1 cellular context compared by ENCODE assay signal in the genomic region with DNA sequence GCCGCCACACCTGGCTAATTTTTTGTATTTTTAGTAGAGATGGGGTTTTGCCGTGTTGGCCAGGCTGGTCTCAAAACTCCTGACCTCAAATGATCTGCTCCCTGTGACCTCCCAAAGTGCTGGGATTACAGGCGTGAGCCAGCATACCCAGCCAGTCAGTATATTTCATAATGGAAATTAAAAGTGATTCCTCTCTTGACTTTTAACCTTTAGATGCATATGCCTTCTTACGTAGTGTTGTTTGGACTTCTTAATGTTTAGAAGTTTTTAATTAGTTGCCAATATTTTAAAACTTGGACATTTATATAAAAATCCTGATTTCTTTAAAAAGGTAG.
TF ChIP-seq lines count a peak whose summit lies in the region.

No MANE protein-coding gene starts in this region.

TF ChIP-seq in WTC11, 78 proteins besides CTCF, POLR2A, EP300 and RAD21 (continued from another document):
- TF ChIP-seq, protein P1, sequence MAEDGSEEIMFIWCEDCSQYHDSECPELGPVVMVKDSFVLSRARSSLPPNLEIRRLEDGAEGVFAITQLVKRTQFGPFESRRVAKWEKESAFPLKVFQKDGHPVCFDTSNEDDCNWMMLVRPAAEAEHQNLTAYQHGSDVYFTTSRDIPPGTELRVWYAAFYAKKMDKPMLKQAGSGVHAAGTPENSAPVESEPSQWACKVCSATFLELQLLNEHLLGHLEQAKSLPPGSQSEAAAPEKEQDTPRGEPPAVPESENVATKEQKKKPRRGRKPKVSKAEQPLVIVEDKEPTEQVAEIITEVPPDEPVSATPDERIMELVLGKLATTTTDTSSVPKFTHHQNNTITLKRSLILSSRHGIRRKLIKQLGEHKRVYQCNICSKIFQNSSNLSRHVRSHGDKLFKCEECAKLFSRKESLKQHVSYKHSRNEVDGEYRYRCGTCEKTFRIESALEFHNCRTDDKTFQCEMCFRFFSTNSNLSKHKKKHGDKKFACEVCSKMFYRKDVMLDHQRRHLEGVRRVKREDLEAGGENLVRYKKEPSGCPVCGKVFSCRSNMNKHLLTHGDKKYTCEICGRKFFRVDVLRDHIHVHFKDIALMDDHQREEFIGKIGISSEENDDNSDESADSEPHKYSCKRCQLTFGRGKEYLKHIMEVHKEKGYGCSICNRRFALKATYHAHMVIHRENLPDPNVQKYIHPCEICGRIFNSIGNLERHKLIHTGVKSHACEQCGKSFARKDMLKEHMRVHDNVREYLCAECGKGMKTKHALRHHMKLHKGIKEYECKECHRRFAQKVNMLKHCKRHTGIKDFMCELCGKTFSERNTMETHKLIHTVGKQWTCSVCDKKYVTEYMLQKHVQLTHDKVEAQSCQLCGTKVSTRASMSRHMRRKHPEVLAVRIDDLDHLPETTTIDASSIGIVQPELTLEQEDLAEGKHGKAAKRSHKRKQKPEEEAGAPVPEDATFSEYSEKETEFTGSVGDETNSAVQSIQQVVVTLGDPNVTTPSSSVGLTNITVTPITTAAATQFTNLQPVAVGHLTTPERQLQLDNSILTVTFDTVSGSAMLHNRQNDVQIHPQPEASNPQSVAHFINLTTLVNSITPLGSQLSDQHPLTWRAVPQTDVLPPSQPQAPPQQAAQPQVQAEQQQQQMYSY (CRISPR knock-in tag; IDR thresholded peaks at IDR 0.05), result no peak
- TF ChIP-seq, protein P2, sequence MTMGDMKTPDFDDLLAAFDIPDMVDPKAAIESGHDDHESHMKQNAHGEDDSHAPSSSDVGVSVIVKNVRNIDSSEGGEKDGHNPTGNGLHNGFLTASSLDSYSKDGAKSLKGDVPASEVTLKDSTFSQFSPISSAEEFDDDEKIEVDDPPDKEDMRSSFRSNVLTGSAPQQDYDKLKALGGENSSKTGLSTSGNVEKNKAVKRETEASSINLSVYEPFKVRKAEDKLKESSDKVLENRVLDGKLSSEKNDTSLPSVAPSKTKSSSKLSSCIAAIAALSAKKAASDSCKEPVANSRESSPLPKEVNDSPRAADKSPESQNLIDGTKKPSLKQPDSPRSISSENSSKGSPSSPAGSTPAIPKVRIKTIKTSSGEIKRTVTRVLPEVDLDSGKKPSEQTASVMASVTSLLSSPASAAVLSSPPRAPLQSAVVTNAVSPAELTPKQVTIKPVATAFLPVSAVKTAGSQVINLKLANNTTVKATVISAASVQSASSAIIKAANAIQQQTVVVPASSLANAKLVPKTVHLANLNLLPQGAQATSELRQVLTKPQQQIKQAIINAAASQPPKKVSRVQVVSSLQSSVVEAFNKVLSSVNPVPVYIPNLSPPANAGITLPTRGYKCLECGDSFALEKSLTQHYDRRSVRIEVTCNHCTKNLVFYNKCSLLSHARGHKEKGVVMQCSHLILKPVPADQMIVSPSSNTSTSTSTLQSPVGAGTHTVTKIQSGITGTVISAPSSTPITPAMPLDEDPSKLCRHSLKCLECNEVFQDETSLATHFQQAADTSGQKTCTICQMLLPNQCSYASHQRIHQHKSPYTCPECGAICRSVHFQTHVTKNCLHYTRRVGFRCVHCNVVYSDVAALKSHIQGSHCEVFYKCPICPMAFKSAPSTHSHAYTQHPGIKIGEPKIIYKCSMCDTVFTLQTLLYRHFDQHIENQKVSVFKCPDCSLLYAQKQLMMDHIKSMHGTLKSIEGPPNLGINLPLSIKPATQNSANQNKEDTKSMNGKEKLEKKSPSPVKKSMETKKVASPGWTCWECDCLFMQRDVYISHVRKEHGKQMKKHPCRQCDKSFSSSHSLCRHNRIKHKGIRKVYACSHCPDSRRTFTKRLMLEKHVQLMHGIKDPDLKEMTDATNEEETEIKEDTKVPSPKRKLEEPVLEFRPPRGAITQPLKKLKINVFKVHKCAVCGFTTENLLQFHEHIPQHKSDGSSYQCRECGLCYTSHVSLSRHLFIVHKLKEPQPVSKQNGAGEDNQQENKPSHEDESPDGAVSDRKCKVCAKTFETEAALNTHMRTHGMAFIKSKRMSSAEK (CRISPR knock-in tag; IDR thresholded peaks at IDR 0.05; ENCODE audit: borderline replicate concordance), result no peak
